Comparison of ENCODE assay signal across 11 cellular contexts in genomic region chr2:9001229-9001628, GRCh38. TPM values are rescaled to one million over a fixed set of nuclear protein-coding genes. Genes with fewer than 3 reads are reported as not detected.
DNase-seq lines count a peak whose midpoint lies in the region; ATAC-seq and TF ChIP-seq lines count a peak whose summit lies in the region.
"Had no signal": no experiment of that assay in that cellular context is flagged by ENCODE, and none has a peak within 500 bp of the region (broad histone marks: within the 10 kb centered on the region; RNA-seq: fewer than 3 reads in every experiment).

No MANE protein-coding gene starts in this region.

- H3K4me2 ChIP-seq in smooth muscle cell, result peak overlapping the region; percentile 92

- WGBS in smooth muscle cell (ENCODE audit: low lambda C conversion rate), result 65% methylated on average over 5 of the region's 5 CpGs

- DNase-seq in NCI-H2196 (lab: John Stamatoyannopoulos, UW; ENCODE audit: unreplicated experiment) (peak; percentile 6), NCI-H2196 treated with DMSO at 0.1 percent for 48 hours (lab: John Stamatoyannopoulos, UW; ENCODE audit: unreplicated experiment) (no peak), RKO (ENCODE audit: low spot score) (peak; percentile 65), erythroblast (lab: John Stamatoyannopoulos, UW) (peak; percentile 66 to 67), smooth muscle cell (lab: John Stamatoyannopoulos, UW; ENCODE audit: unreplicated experiment) (no peak), HuH-7 (ENCODE audit: low spot score) (no peak), cortex of kidney (lab: John Stamatoyannopoulos, UW) (no peak)
- DNase-seq: activated T-cell treated with anti-CD3 and anti-CD28 coated beads, Interleukin-2, amount 50 U/mL, for 4 hours; GOT3 had no signal

- H3K9ac ChIP-seq in smooth muscle cell (ENCODE audit: low read depth), result no peak overlapping the region

- ATAC-seq in HG02981 (IDR thresholded peaks at IDR 0.05; ENCODE audit: unreplicated experiment), result no peak
- ATAC-seq: activated T-cell treated with anti-CD3 and anti-CD28 coated beads, Interleukin-2, amount 50 U/mL, for 4 hours had no signal

- no peaks in the 10 kb centered on the region for H3K9me3 ChIP-seq in smooth muscle cell (replicated peaks; ENCODE audit: low read depth)

- H4K20me1 ChIP-seq in smooth muscle cell (ENCODE audit: low read depth), result peaks cover 61% of the 10 kb centered on the region

- no peak overlapping the region for H2AFZ ChIP-seq in smooth muscle cell (ENCODE audit: low read depth)
- H2AFZ ChIP-seq: hepatocyte had no signal

- no peaks in the 10 kb centered on the region for H3K27me3 ChIP-seq in smooth muscle cell (ENCODE audit: low read depth)
- H3K27me3 ChIP-seq: hepatocyte had no signal

- no peak overlapping the region for H3K27ac ChIP-seq in smooth muscle cell (ENCODE audit: low read depth)
- H3K27ac ChIP-seq: hepatocyte had no signal

- H3K79me2 ChIP-seq in smooth muscle cell (ENCODE audit: low read depth), result peaks cover 69% of the 10 kb centered on the region

- TF ChIP-seq POLR2A in erythroblast (IDR thresholded peaks at IDR 0.05; ENCODE audit: low read length), result peak; percentile 35

- peaks cover 10% of the 10 kb centered on the region for H3K4me1 ChIP-seq in smooth muscle cell (ENCODE audit: low read depth)

- H3K36me3 ChIP-seq in smooth muscle cell (ENCODE audit: low read depth), result no peaks in the 10 kb centered on the region

- TF ChIP-seq CTCF in smooth muscle cell (IDR thresholded peaks at IDR 0.05; ENCODE audit: borderline replicate concordance, insufficient read depth, poor library complexity, severe bottlenecking), result no peak

- peak overlapping the region; percentile 81 for H3K4me3 ChIP-seq in smooth muscle cell
- H3K4me3 ChIP-seq: hepatocyte had no signal

- H3F3A ChIP-seq in smooth muscle cell (ENCODE audit: low read depth), result peaks cover 3% of the 10 kb centered on the region

RNA-seq across cellular contexts. Expression of gene MBOAT2, which starts 2.3 kb away (rescaled TPM):
- total RNA-seq in smooth muscle cell, result 24.1 and 49.5 TPM in 2 replicates
- 32.6 and 35.2 TPM in 2 replicates for polyA plus RNA-seq in smooth muscle cell

Comparison
In these comparisons a context has a peak if more than half of its experiments do, and no peak if none do; other contexts are left out.
1. DNase-seq: peak in NCI-H2196 (single experiment), RKO (single experiment) and erythroblast (2 of 2); none in NCI-H2196 treated with DMSO at 0.1 percent for 48 hours (single experiment), smooth muscle cell (single experiment), HuH-7 (single experiment) and cortex of kidney (single experiment).